In genomic region chr14:51253880-51254279, GRCh38 we compare ENCODE assay signal across 8 cellular contexts.
"Had no signal": no experiment of that assay in that cellular context is flagged by ENCODE, and none has a peak within 500 bp of the region (broad histone marks: within the 10 kb centered on the region; RNA-seq: fewer than 3 reads in every experiment).

No MANE protein-coding gene starts in this region.

- H3K9me3 Mint-ChIP-seq: GM23338, H9 had no signal

- FAIRE-seq: H1, H54 had no signal

- H3K27ac ChIP-seq: HL-60 had no signal

- H3K4me2 ChIP-seq: GM23338 had no signal

- H3K4me3 ChIP-seq: GM23338 had no signal

- H3K27ac Mint-ChIP-seq: GM23338 had no signal

- ATAC-seq: GM23338 had no signal

- H3K4me1 Mint-ChIP-seq: GM23338, H9 had no signal

- H3K4me3 Mint-ChIP-seq: GM23338, H9, IgD-negative memory B cell had no signal

- DNase-seq: H9, HCEC 1CT, KG1 had no signal

- H3K27me3 Mint-ChIP-seq: IgD-negative memory B cell had no signal
